ENCODE assay signal across 1 cellular context in the genomic region with DNA sequence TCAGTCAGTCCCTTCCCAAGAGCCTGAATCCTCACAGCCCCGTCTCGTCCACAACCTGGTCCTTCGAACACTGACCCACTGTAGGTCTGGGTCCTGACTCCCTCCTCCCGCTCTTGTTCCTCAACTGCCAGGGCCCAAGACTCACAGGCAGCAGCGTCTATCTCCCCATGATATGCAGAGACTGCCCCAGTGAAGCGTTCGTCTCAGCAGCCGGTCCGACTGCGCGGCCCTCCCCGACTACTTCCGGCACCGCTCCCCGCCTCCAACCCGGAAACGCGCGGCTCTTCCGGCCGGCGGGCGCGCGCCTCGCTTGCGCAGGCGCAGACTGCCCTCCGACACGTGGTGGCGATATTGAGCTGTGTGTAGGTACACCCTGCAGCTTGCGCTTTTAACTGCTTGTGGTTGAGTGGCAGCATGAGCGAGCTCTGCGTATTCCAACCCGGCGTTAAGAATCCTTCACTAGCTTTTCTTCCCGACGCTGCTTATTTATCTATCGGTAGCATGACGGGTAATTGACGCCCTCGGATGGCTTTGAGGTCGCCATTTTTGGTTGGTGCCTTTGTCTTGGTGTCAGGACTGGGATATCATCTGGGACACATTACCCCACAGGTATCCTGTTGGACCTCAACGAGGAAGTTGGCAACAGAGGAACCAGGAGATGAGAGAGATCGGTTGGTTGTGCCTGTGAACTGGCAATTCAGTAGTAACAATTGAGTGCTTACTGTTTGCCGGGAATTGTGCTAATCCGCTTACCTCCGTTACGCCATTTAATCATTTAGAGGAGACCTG.
A peak's percentile ranks its signal among the peaks of the same experiment; 100 is the strongest.
TF ChIP-seq lines count a peak whose summit lies in the region.

A gene with protein sequence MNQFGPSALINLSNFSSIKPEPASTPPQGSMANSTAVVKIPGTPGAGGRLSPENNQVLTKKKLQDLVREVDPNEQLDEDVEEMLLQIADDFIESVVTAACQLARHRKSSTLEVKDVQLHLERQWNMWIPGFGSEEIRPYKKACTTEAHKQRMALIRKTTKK (minus strand): TSS at position 221 of the 789 bp plus-strand sequence. CDS start 20,986 bp downstream, outside the sequence.

TF ChIP-seq in K562, 482 proteins besides CTCF, POLR2A, EP300 and RAD21 (continued from another document and continues in another):
- TF ChIP-seq ZNF740 (CRISPR knock-in tag; IDR thresholded peaks at IDR 0.05) (no peak), ZNF740 (tag; IDR thresholded peaks at IDR 0.05) (no peak), ZBTB12 (CRISPR knock-in tag; IDR thresholded peaks at IDR 0.05) (no peak; the same call in 1 of the 2 replicates), E2F1 (CRISPR knock-in tag; IDR thresholded peaks at IDR 0.05) (peak; percentile 70; the same call in 1 of the 2 replicates), HNRNPLL (IDR thresholded peaks at IDR 0.05; ENCODE audit: low read depth, low read length, poor library complexity, severe bottlenecking) (peak; percentile 77), BCLAF1 (IDR thresholded peaks at IDR 0.05; ENCODE audit: borderline replicate concordance in 1 of 2, control insufficient read depth in 1 of 2, low read depth in 2 of 2, low read length in 1 of 2) (peak; percentile 40 to 94; a peak in 2 of 4 replicates), CHAMP1 (IDR thresholded peaks at IDR 0.05) (no peak), PURB (CRISPR knock-in tag; IDR thresholded peaks at IDR 0.05; ENCODE audit: low read depth) (no peak), MTA1 (IDR thresholded peaks at IDR 0.05; ENCODE audit: borderline replicate concordance) (no peak; the same call in 1 of the 2 replicates), PHB2 (IDR thresholded peaks at IDR 0.05; ENCODE audit: low read depth) (no peak), ZNF717 (CRISPR knock-in tag; IDR thresholded peaks at IDR 0.05) (no peak; the same call in 1 of the 2 replicates), CSDE1 (IDR thresholded peaks at IDR 0.05) (peak in 1 of 2 experiments; percentile 99; a peak in 2 of 4 replicates), E2F6 (IDR thresholded peaks at IDR 0.05; ENCODE audit: borderline replicate concordance in 1 of 2, extremely low read depth in 1 of 2, insufficient read depth in 1 of 2, insufficient read length in 1 of 2, low read depth in 1 of 2, low read length in 1 of 2, poor library complexity in 1 of 2, severe bottlenecking in 1 of 2) (peak; percentile 91), PHF21A (IDR thresholded peaks at IDR 0.05; ENCODE audit: borderline replicate concordance, low read depth) (peak; percentile 24; the same call in 1 of the 2 replicates), SIN3A (IDR thresholded peaks at IDR 0.05; ENCODE audit: borderline replicate concordance in 2 of 2, control insufficient read depth in 1 of 2, low read depth in 2 of 2, low read length in 2 of 2) (peak in 1 of 2 experiments; percentile 78; a peak in 3 of 4 replicates), RBM34 (IDR thresholded peaks at IDR 0.05; ENCODE audit: borderline replicate concordance, insufficient read depth, low read length) (no peak), KLF6 (CRISPR knock-in tag; IDR thresholded peaks at IDR 0.05; ENCODE audit: borderline replicate concordance) (peak; percentile 18; the same call in 1 of the 2 replicates), TAF15 (IDR thresholded peaks at IDR 0.05; ENCODE audit: low read depth, low read length) (no peak), ZNF830 (CRISPR knock-in tag; IDR thresholded peaks at IDR 0.05) (peak; percentile 93)
- TF ChIP-seq, protein P1, sequence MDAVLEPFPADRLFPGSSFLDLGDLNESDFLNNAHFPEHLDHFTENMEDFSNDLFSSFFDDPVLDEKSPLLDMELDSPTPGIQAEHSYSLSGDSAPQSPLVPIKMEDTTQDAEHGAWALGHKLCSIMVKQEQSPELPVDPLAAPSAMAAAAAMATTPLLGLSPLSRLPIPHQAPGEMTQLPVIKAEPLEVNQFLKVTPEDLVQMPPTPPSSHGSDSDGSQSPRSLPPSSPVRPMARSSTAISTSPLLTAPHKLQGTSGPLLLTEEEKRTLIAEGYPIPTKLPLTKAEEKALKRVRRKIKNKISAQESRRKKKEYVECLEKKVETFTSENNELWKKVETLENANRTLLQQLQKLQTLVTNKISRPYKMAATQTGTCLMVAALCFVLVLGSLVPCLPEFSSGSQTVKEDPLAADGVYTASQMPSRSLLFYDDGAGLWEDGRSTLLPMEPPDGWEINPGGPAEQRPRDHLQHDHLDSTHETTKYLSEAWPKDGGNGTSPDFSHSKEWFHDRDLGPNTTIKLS (IDR thresholded peaks at IDR 0.05; ENCODE audit: borderline replicate concordance, low read depth): peak; percentile 84
- TF ChIP-seq, protein P2, sequence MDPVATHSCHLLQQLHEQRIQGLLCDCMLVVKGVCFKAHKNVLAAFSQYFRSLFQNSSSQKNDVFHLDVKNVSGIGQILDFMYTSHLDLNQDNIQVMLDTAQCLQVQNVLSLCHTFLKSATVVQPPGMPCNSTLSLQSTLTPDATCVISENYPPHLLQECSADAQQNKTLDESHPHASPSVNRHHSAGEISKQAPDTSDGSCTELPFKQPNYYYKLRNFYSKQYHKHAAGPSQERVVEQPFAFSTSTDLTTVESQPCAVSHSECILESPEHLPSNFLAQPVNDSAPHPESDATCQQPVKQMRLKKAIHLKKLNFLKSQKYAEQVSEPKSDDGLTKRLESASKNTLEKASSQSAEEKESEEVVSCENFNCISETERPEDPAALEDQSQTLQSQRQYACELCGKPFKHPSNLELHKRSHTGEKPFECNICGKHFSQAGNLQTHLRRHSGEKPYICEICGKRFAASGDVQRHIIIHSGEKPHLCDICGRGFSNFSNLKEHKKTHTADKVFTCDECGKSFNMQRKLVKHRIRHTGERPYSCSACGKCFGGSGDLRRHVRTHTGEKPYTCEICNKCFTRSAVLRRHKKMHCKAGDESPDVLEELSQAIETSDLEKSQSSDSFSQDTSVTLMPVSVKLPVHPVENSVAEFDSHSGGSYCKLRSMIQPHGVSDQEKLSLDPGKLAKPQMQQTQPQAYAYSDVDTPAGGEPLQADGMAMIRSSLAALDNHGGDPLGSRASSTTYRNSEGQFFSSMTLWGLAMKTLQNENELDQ (CRISPR knock-in tag; IDR thresholded peaks at IDR 0.05; ENCODE audit: borderline replicate concordance): peak; percentile 84; the same call in 1 of the 2 replicates
- TF ChIP-seq, protein P3, sequence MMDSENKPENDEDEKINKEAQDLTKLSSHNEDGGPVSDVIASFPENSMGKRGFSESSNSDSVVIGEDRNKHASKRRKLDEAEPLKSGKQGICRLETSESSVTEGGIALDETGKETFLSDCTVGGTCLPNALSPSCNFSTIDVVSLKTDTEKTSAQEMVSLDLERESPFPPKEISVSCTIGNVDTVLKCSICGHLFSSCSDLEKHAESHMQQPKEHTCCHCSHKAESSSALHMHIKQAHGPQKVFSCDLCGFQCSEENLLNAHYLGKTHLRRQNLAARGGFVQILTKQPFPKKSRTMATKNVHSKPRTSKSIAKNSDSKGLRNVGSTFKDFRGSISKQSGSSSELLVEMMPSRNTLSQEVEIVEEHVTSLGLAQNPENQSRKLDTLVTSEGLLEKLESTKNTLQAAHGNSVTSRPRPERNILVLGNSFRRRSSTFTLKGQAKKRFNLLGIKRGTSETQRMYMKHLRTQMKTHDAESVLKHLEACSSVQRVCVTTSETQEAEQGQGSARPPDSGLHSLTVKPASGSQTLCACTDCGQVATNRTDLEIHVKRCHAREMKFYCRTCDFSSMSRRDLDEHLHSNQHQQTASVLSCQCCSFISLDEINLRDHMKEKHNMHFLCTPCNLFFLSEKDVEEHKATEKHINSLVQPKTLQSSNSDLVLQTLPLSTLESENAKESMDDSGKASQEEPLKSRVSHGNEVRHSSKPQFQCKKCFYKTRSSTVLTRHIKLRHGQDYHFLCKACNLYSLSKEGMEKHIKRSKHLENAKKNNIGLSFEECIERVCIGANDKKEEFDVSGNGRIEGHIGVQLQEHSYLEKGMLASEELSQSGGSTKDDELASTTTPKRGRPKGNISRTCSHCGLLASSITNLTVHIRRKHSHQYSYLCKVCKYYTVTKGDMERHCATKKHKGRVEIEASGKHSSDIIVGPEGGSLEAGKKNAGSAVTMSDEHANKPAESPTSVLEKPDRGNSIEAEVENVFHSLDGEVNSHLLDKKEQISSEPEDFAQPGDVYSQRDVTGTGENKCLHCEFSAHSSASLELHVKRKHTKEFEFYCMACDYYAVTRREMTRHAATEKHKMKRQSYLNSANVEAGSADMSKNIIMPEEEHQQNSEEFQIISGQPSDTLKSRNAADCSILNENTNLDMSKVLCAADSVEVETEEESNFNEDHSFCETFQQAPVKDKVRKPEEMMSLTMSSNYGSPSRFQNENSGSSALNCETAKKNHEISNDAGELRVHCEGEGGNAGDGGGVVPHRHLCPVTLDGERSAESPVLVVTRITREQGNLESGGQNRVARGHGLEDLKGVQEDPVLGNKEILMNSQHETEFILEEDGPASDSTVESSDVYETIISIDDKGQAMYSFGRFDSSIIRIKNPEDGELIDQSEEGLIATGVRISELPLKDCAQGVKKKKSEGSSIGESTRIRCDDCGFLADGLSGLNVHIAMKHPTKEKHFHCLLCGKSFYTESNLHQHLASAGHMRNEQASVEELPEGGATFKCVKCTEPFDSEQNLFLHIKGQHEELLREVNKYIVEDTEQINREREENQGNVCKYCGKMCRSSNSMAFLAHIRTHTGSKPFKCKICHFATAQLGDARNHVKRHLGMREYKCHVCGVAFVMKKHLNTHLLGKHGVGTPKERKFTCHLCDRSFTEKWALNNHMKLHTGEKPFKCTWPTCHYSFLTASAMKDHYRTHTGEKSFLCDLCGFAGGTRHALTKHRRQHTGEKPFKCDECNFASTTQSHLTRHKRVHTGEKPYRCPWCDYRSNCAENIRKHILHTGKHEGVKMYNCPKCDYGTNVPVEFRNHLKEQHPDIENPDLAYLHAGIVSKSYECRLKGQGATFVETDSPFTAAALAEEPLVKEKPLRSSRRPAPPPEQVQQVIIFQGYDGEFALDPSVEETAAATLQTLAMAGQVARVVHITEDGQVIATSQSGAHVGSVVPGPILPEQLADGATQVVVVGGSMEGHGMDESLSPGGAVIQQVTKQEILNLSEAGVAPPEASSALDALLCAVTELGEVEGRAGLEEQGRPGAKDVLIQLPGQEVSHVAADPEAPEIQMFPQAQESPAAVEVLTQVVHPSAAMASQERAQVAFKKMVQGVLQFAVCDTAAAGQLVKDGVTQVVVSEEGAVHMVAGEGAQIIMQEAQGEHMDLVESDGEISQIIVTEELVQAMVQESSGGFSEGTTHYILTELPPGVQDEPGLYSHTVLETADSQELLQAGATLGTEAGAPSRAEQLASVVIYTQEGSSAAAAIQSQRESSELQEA (IDR thresholded peaks at IDR 0.05; ENCODE audit: low read depth): no peak; the same call in 1 of the 2 replicates
